ENCODE assay signal across 1 cellular context in genomic region chr12:52627395-52628110, GRCh38.
TF ChIP-seq lines count a peak whose summit lies in the region.

No MANE protein-coding gene starts in this region.

TF ChIP-seq in H1, 55 proteins besides CTCF, POLR2A, EP300 and RAD21:
- TF ChIP-seq SRF (IDR thresholded peaks at IDR 0.05; ENCODE audit: low read depth, low read length) (no peak), EZH2 (IDR thresholded peaks at IDR 0.05; ENCODE audit: low read depth, low read length, severe bottlenecking) (no peak), SUZ12 (IDR thresholded peaks at IDR 0.05; ENCODE audit: low read length) (no peak), ASH2L (IDR thresholded peaks at IDR 0.05; ENCODE audit: low read length) (no peak), RXRA (IDR thresholded peaks at IDR 0.05; ENCODE audit: insufficient read depth, low read depth, low read length) (no peak), RFX5 (IDR thresholded peaks at IDR 0.05; ENCODE audit: borderline replicate concordance, low read depth, low read length) (no peak), SIN3A (conservative IDR thresholded peaks at IDR 0.05 in 1 of 2, IDR thresholded peaks at IDR 0.05 in 1 of 2; ENCODE audit: low read depth in 1 of 2, low read length in 2 of 2) (no peak), PHF8 (conservative IDR thresholded peaks at IDR 0.05; ENCODE audit: low read depth, low read length) (no peak), NRF1 (IDR thresholded peaks at IDR 0.05; ENCODE audit: low read depth, low read length) (no peak), RBBP5 (IDR thresholded peaks at IDR 0.05; ENCODE audit: borderline replicate concordance, low read depth, low read length) (no peak), FOSL1 (IDR thresholded peaks at IDR 0.05; ENCODE audit: insufficient read depth, low read depth, low read length) (no peak), POLR2AphosphoS5 (IDR thresholded peaks at IDR 0.05; ENCODE audit: low read depth, low read length) (no peak), CHD2 (IDR thresholded peaks at IDR 0.05; ENCODE audit: low read length) (no peak)
TF ChIP-seq in H1: peak in this region for 0.
